In the genomic region with DNA sequence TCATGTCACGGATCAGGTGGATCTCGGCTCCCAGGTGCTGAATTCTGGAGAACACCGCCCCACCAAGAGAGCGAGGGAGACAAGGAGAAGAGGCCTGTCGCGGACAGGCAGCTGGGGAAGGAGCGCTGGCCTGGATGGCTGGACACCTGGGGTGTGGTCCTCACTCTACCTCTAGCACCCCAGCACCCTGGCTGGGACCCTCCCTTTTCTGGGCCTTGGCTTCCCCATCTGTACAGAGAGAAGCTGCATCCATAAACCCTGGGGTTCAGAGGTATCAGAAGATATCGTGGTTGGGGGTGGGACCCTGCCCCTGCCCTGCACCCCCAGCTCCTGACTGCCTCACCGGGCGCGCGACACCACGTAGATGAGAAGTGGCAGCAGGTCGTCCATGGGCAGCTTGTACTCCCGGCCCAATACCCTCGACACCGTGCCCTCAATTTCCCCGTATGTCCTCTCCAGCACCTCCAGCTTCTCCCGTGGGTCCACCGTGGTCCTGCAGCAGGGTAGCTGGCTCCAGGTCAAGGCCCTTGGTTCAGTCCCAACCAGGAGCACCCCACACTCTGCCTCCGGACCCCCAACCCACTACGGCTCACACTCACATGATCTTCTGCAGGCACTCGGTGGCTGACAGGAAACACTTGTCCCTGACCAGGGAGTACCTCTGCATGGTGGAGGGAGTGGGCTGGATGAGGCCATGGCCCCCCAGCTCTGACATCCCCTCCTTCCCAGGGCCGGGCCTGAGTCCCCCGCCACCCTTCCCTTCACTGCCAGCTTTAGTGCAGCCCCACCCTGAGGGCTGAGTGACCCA, we compare ENCODE assay signal across 1 cellular context.
TF ChIP-seq lines count a peak whose summit lies in the region.

No MANE protein-coding gene starts in this region.

TF ChIP-seq in HepG2, 621 proteins besides CTCF, POLR2A, EP300 and RAD21:
- TF ChIP-seq NAIF1 (CRISPR knock-in tag; IDR thresholded peaks at IDR 0.05; ENCODE audit: borderline replicate concordance) (no peak), ATF1 (CRISPR knock-in tag; IDR thresholded peaks at IDR 0.05) (no peak), HMG20A (CRISPR knock-in tag; IDR thresholded peaks at IDR 0.05; ENCODE audit: borderline replicate concordance) (no peak)
TF ChIP-seq in HepG2: peak in this region for 0.
